ENCODE assay signal across 1 cellular context in the genomic region with DNA sequence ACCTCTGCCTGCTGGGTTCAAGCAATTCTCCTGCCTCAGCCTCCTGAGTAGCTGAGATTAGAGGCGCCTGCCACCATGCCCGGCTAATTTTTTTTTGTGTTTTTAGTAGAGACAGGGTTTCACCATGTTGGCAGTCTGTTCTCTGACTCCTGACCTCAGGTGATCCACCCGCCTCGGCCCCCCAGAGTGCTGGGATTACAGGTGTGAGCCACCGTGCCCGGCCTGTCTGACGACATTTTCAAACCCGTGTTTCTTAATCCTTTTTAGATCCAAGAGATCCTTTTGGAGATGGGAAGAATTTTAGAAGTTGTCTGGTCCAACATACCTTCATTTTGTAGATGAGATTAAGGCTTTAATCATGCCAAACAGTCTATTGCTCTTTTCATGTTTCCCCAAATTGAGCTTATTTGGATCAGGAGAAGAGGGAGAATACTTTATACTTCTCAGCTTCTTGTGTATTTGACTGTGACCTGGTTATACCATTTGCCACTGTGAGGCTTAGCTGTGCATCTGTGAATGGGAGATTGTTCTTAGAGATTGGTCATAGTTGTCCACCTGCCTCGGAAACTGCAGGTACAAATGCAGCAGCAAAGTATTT.
A peak's percentile ranks its signal among the peaks of the same experiment; 100 is the strongest.
TF ChIP-seq lines count a peak whose summit lies in the region.

No MANE protein-coding gene starts in this region.

TF ChIP-seq in K562, 482 proteins besides CTCF, POLR2A, EP300 and RAD21 (continued from another document):
- TF ChIP-seq, protein P1, sequence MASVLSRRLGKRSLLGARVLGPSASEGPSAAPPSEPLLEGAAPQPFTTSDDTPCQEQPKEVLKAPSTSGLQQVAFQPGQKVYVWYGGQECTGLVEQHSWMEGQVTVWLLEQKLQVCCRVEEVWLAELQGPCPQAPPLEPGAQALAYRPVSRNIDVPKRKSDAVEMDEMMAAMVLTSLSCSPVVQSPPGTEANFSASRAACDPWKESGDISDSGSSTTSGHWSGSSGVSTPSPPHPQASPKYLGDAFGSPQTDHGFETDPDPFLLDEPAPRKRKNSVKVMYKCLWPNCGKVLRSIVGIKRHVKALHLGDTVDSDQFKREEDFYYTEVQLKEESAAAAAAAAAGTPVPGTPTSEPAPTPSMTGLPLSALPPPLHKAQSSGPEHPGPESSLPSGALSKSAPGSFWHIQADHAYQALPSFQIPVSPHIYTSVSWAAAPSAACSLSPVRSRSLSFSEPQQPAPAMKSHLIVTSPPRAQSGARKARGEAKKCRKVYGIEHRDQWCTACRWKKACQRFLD (CRISPR knock-in tag; IDR thresholded peaks at IDR 0.05), result 0 out of 2 replicates have a peak, but pooled peaks have one; percentile 20
- TF ChIP-seq, protein P2, sequence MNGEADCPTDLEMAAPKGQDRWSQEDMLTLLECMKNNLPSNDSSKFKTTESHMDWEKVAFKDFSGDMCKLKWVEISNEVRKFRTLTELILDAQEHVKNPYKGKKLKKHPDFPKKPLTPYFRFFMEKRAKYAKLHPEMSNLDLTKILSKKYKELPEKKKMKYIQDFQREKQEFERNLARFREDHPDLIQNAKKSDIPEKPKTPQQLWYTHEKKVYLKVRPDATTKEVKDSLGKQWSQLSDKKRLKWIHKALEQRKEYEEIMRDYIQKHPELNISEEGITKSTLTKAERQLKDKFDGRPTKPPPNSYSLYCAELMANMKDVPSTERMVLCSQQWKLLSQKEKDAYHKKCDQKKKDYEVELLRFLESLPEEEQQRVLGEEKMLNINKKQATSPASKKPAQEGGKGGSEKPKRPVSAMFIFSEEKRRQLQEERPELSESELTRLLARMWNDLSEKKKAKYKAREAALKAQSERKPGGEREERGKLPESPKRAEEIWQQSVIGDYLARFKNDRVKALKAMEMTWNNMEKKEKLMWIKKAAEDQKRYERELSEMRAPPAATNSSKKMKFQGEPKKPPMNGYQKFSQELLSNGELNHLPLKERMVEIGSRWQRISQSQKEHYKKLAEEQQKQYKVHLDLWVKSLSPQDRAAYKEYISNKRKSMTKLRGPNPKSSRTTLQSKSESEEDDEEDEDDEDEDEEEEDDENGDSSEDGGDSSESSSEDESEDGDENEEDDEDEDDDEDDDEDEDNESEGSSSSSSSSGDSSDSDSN (IDR thresholded peaks at IDR 0.05; ENCODE audit: borderline replicate concordance in 1 of 2, low read depth in 2 of 2, low read length in 2 of 2), result 0 out of 4 replicates have a peak, but pooled peaks of 1 of the 2 experiments have one; percentile 20
- TF ChIP-seq NBN (IDR thresholded peaks at IDR 0.05; ENCODE audit: low read depth) (no peak), TAL1 (IDR thresholded peaks at IDR 0.05) (no peak), HIVEP1 (CRISPR knock-in tag; IDR thresholded peaks at IDR 0.05) (no peak), ZNF584 (CRISPR knock-in tag; IDR thresholded peaks at IDR 0.05; ENCODE audit: low read depth) (0 out of 2 replicates have a peak, but pooled peaks have one; percentile 20), IRF2 (CRISPR knock-in tag; IDR thresholded peaks at IDR 0.05) (no peak), ILF3 (IDR thresholded peaks at IDR 0.05; ENCODE audit: borderline replicate concordance) (no peak), KLF10 (CRISPR knock-in tag; IDR thresholded peaks at IDR 0.05) (no peak), PYGO2 (tag; IDR thresholded peaks at IDR 0.05) (no peak), ZC3H4 (CRISPR knock-in tag; IDR thresholded peaks at IDR 0.05; ENCODE audit: borderline replicate concordance) (no peak), ZZZ3 (IDR thresholded peaks at IDR 0.05) (no peak), NCOA6 (IDR thresholded peaks at IDR 0.05) (no peak), HDGF (IDR thresholded peaks at IDR 0.05) (no peak), KDM5B (IDR thresholded peaks at IDR 0.05; ENCODE audit: insufficient replicate concordance, low read depth, low read length) (no peak), TCF7 (IDR thresholded peaks at IDR 0.05; ENCODE audit: borderline replicate concordance) (no peak), ZNF77 (CRISPR knock-in tag; IDR thresholded peaks at IDR 0.05) (no peak), STAT5A (IDR thresholded peaks at IDR 0.05; ENCODE audit: borderline replicate concordance, low read length) (0 out of 2 replicates have a peak, but pooled peaks have one; percentile 41), U2AF1 (optimal IDR thresholded peaks at IDR 0.05; ENCODE audit: low read depth, low read length) (no peak), ZNF121 (CRISPR knock-in tag; conservative IDR thresholded peaks at IDR 0.05) (no peak)
- TF ChIP-seq, protein P3, sequence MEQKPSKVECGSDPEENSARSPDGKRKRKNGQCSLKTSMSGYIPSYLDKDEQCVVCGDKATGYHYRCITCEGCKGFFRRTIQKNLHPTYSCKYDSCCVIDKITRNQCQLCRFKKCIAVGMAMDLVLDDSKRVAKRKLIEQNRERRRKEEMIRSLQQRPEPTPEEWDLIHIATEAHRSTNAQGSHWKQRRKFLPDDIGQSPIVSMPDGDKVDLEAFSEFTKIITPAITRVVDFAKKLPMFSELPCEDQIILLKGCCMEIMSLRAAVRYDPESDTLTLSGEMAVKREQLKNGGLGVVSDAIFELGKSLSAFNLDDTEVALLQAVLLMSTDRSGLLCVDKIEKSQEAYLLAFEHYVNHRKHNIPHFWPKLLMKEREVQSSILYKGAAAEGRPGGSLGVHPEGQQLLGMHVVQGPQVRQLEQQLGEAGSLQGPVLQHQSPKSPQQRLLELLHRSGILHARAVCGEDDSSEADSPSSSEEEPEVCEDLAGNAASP (IDR thresholded peaks at IDR 0.05), result no peak
- TF ChIP-seq, protein P4, sequence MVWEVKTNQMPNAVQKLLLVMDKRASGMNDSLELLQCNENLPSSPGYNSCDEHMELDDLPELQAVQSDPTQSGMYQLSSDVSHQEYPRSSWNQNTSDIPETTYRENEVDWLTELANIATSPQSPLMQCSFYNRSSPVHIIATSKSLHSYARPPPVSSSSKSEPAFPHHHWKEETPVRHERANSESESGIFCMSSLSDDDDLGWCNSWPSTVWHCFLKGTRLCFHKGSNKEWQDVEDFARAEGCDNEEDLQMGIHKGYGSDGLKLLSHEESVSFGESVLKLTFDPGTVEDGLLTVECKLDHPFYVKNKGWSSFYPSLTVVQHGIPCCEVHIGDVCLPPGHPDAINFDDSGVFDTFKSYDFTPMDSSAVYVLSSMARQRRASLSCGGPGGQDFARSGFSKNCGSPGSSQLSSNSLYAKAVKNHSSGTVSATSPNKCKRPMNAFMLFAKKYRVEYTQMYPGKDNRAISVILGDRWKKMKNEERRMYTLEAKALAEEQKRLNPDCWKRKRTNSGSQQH (CRISPR knock-in tag; IDR thresholded peaks at IDR 0.05), result no peak
- TF ChIP-seq, protein P5, sequence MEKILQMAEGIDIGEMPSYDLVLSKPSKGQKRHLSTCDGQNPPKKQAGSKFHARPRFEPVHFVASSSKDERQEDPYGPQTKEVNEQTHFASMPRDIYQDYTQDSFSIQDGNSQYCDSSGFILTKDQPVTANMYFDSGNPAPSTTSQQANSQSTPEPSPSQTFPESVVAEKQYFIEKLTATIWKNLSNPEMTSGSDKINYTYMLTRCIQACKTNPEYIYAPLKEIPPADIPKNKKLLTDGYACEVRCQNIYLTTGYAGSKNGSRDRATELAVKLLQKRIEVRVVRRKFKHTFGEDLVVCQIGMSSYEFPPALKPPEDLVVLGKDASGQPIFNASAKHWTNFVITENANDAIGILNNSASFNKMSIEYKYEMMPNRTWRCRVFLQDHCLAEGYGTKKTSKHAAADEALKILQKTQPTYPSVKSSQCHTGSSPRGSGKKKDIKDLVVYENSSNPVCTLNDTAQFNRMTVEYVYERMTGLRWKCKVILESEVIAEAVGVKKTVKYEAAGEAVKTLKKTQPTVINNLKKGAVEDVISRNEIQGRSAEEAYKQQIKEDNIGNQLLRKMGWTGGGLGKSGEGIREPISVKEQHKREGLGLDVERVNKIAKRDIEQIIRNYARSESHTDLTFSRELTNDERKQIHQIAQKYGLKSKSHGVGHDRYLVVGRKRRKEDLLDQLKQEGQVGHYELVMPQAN (IDR thresholded peaks at IDR 0.05; ENCODE audit: borderline replicate concordance), result no peak
- TF ChIP-seq, protein P6, sequence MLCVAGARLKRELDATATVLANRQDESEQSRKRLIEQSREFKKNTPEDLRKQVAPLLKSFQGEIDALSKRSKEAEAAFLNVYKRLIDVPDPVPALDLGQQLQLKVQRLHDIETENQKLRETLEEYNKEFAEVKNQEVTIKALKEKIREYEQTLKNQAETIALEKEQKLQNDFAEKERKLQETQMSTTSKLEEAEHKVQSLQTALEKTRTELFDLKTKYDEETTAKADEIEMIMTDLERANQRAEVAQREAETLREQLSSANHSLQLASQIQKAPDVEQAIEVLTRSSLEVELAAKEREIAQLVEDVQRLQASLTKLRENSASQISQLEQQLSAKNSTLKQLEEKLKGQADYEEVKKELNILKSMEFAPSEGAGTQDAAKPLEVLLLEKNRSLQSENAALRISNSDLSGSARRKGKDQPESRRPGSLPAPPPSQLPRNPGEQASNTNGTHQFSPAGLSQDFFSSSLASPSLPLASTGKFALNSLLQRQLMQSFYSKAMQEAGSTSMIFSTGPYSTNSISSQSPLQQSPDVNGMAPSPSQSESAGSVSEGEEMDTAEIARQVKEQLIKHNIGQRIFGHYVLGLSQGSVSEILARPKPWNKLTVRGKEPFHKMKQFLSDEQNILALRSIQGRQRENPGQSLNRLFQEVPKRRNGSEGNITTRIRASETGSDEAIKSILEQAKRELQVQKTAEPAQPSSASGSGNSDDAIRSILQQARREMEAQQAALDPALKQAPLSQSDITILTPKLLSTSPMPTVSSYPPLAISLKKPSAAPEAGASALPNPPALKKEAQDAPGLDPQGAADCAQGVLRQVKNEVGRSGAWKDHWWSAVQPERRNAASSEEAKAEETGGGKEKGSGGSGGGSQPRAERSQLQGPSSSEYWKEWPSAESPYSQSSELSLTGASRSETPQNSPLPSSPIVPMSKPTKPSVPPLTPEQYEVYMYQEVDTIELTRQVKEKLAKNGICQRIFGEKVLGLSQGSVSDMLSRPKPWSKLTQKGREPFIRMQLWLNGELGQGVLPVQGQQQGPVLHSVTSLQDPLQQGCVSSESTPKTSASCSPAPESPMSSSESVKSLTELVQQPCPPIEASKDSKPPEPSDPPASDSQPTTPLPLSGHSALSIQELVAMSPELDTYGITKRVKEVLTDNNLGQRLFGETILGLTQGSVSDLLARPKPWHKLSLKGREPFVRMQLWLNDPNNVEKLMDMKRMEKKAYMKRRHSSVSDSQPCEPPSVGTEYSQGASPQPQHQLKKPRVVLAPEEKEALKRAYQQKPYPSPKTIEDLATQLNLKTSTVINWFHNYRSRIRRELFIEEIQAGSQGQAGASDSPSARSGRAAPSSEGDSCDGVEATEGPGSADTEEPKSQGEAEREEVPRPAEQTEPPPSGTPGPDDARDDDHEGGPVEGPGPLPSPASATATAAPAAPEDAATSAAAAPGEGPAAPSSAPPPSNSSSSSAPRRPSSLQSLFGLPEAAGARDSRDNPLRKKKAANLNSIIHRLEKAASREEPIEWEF (CRISPR knock-in tag; IDR thresholded peaks at IDR 0.05), result no peak
- TF ChIP-seq, protein P7, sequence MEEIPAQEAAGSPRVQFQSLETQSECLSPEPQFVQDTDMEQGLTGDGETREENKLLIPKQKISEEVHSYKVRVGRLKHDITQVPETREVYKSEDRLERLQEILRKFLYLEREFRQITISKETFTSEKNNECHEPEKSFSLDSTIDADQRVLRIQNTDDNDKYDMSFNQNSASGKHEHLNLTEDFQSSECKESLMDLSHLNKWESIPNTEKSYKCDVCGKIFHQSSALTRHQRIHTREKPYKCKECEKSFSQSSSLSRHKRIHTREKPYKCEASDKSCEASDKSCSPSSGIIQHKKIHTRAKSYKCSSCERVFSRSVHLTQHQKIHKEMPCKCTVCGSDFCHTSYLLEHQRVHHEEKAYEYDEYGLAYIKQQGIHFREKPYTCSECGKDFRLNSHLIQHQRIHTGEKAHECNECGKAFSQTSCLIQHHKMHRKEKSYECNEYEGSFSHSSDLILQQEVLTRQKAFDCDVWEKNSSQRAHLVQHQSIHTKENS (CRISPR knock-in tag; IDR thresholded peaks at IDR 0.05), result no peak
